12 cellular contexts compared by ENCODE assay signal in the genomic region with DNA sequence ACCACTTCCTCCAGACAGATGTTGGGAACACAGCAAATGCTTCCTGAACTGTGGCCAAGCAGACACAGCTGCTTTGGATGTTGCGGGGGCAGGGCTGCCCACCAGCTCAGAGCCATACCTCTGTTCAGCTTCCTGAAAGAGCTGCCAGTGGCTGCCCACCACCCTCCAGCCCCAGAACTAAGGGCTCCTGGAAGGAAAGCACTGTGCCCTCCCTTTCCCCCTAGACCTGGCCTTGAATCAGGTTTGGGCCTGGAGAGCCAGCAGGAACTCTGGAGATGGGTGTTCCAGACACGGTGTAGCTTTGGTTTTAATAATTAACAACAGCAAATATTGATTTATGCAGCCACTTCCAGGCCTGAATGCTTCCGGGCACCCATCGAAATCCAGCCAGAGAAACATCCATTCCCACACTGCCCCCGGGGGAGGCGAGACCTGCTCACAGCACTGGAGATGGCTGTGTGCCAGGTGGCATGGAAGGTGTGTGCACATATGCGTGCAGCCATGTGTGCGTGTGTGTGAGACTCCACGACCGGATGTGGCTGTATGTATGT. TPM values are rescaled to one million over a fixed set of nuclear protein-coding genes. Genes with fewer than 3 reads are reported as not detected.
DNase-seq lines count a peak whose midpoint lies in the region; ATAC-seq, FAIRE-seq and TF ChIP-seq lines count a peak whose summit lies in the region.
"Had no signal": no experiment of that assay in that cellular context is flagged by ENCODE, and none has a peak within 500 bp of the region (broad histone marks: within the 10 kb centered on the region; RNA-seq: fewer than 3 reads in every experiment).

No MANE protein-coding gene starts in this region.

- H3K4me3 ChIP-seq in GM12878 (no peak overlapping the region), mucosa of rectum (ENCODE audit: low read length in 2 of 2) (no peak overlapping the region), foreskin fibroblast (ENCODE audit: low read depth in 1 of 2, low read length in 2 of 2) (no peak overlapping the region)

- no peak for TF ChIP-seq EP300 in GM12878 (IDR thresholded peaks at IDR 0.05; ENCODE audit: borderline replicate concordance in 1 of 2, control insufficient read depth in 1 of 2, low read depth in 2 of 2, low read length in 2 of 2)

- no peak overlapping the region for H3K9ac ChIP-seq in GM12878 (ENCODE audit: control insufficient read depth, insufficient read depth, low read length)
- H3K9ac ChIP-seq in mucosa of rectum (ENCODE audit: low read depth in 1 of 2, low read length in 2 of 2): peak overlapping the region in 1 of 2 donors; percentile 61

- ATAC-seq in GM12878 (no peak), GM18498 (IDR thresholded peaks at IDR 0.05; ENCODE audit: unreplicated experiment) (no peak)
- ATAC-seq: natural killer cell treated with Interleukin-12 subunit alpha and Interleukin-12 subunit beta and Interleukin-15 and Interleukin-18, amount 100 ng/mL, for 72 hours had no signal

- no peak for TF ChIP-seq RAD21 in GM12878 (IDR thresholded peaks at IDR 0.05; ENCODE audit: insufficient read depth, low read depth, low read length)

- in situ Hi-C loops in Caki2 (cut with HindIII; ENCODE audit: low pct_unique_long_range_greater_than_20kb, low sequenced_read_pairs) (no loop called here), GM12878 (cut with MboI) (no loop called here), GM13977 (cut with MboI; ENCODE audit: low pct_unique_long_range_greater_than_20kb, low sequenced_read_pairs, unreplicated experiment) (no loop called here)

- RAD21 ChIA-PET in GM12878 (lab: Charles Lee; ENCODE audit: unreplicated experiment): no interaction called here

- CTCF ChIA-PET in GM12878 (lab: Yijun Ruan, JAX): interaction anchor here (0.9 to 1.5 kb wide), 2 partner anchors 13 to 36 kb away, joined by 3 to 4 read pairs; no protein-coding TSS in a partner anchor

- H3K4me2 ChIP-seq in GM12878 (ENCODE audit: control insufficient read depth, insufficient read depth): no peak overlapping the region

- DNase-seq in Caki2 (ENCODE audit: low read depth) (peak; percentile 80), NCI-H1092 (lab: John Stamatoyannopoulos, UW) (peak; percentile 73), GM12878 (ENCODE audit: low read depth, low spot score) (no peak), foreskin fibroblast (no peak), NCI-H526 (lab: John Stamatoyannopoulos, UW) (no peak), GM13977 (ENCODE audit: low spot score) (no peak)
- DNase-seq: activated T-cell treated with anti-CD3 and anti-CD28 coated beads, Interleukin-2, amount 50 U/mL, for 4 hours; head of caudate nucleus; NCI-H226 had no signal

- POLR2A ChIA-PET in GM12878 (lab: Charles Lee): no interaction called here

- H3K27me3 ChIP-seq in GM12878 (replicated peaks in 1 of 2; ENCODE audit: control insufficient read depth in 2 of 2, insufficient read depth in 2 of 2, low read length in 1 of 2) (peaks cover 1 to 2% of the 10 kb centered on the region in 2 experiments; a peak in 1 of 4 replicates), mucosa of rectum (ENCODE audit: control insufficient read depth in 2 of 2, insufficient read depth in 2 of 2, low read length in 2 of 2) (peaks cover 0 to 8% of the 10 kb centered on the region in 2 donors)

- 47% methylated on average over 10 of the region's 10 CpGs for WGBS in GM12878 (ENCODE audit: insufficient coverage, insufficient replicate concordance, low lambda C conversion rate, missing lambda C conversion rate)

- H2AFZ ChIP-seq in GM12878 (ENCODE audit: control insufficient read depth, low read depth, low read length): no peak overlapping the region

- TF ChIP-seq POLR2A in GM12878 (IDR thresholded peaks at IDR 0.05; ENCODE audit: low read depth, low read length): no peak

- H3K4me1 ChIP-seq in GM12878 (ENCODE audit: control insufficient read depth, insufficient read depth, low read length): no peaks in the 10 kb centered on the region
- H3K4me1 ChIP-seq in mucosa of rectum (ENCODE audit: control insufficient read depth in 2 of 2, insufficient read depth in 2 of 2, low read length in 2 of 2): peaks cover 11 to 20% of the 10 kb centered on the region in 2 donors

- TF ChIP-seq CTCF in GM12878 (IDR thresholded peaks at IDR 0.05 in 2 of 3, conservative IDR thresholded peaks at IDR 0.05 in 1 of 3; ENCODE audit: control insufficient read depth in 2 of 3, extremely low read depth in 1 of 3, insufficient read depth in 1 of 3, low read depth in 3 of 3, low read length in 3 of 3) (no peak), foreskin fibroblast (IDR thresholded peaks at IDR 0.05; ENCODE audit: low read depth, low read length) (no peak), GM13977 (IDR thresholded peaks at IDR 0.05; ENCODE audit: extremely low read depth, insufficient read depth, missing control alignments) (no peak)

- no TSS peak for BruUV-seq in GM12878 (replicated peaks; lab: Mats Ljungman, UMichigan)

- no peaks in the 10 kb centered on the region for H3K79me2 ChIP-seq in GM12878 (ENCODE audit: control insufficient read depth, insufficient read depth, low read length)

- no peaks in the 10 kb centered on the region for H4K20me1 ChIP-seq in GM12878 (ENCODE audit: control insufficient read depth, insufficient read depth)

- no peak for FAIRE-seq in GM12878 (lab: Jason Lieb, UNC)

- no peaks in the 10 kb centered on the region for H3K36me3 ChIP-seq in GM12878 (ENCODE audit: control insufficient read depth in 2 of 2, insufficient read depth in 2 of 2, low read length in 1 of 2)
- H3K36me3 ChIP-seq in mucosa of rectum (ENCODE audit: control insufficient read depth in 2 of 2, insufficient read depth in 2 of 2, low read length in 2 of 2): no peaks in the 10 kb centered on the region

- SMC1A ChIA-PET in GM12878 (lab: Charles Lee; ENCODE audit: uncharacterized antibody, unreplicated experiment): no interaction called here

- H3K27ac ChIP-seq in GM12878 (ENCODE audit: control insufficient read depth, insufficient read depth) (no peak overlapping the region), mucosa of rectum (ENCODE audit: low read depth in 2 of 2, low read length in 2 of 2) (peak overlapping the region; percentile 65 to 80)

- intact Hi-C loops in GM12878 (cut with micrococcal nuclease; ENCODE audit: unreplicated experiment): no loop called here

- no peaks in the 10 kb centered on the region for H3K9me3 ChIP-seq in GM12878 (replicated peaks; ENCODE audit: control insufficient read depth, insufficient read depth, low read length)
- H3K9me3 ChIP-seq in mucosa of rectum (ENCODE audit: control insufficient read depth in 2 of 2, low read length in 2 of 2): no peaks in the 10 kb centered on the region

TF ChIP-seq in GM12878, 131 proteins besides CTCF, POLR2A, EP300 and RAD21 (continues in another document):
- TF ChIP-seq CUX1 (IDR thresholded peaks at IDR 0.05; ENCODE audit: insufficient replicate concordance, low read depth, low read length): no peak
- TF ChIP-seq SRF (IDR thresholded peaks at IDR 0.05; ENCODE audit: low read depth in 2 of 2, low read length in 2 of 2): no peak

RNA-seq across cellular contexts. Expression of gene RAP1GAP, which starts 45.7 kb away (rescaled TPM):
- 23.7 and 40.1 TPM in 2 replicates for total RNA-seq in Caki2 (2014; rRNA removed; shearing (Covaris generic); ENCODE audit: low replicate concordance)
- 3.1 TPM in 2 replicates for total RNA-seq in GM12878 (2013; cell fraction: nucleolus; rRNA removed)
- total RNA-seq in GM12878 (2014; rRNA removed) (0.06 TPM in 1 of 2 replicates, not detected in the other), GM12878 (2014; rRNA removed; fragmentation: Illumina TruSeq; extraction: Trizol) (0.04 TPM in 1 of 2 replicates, not detected in the other), GM12878 (2021) (0.05 and 0.21 TPM in 2 replicates)
- 0.37 TPM for polyA plus RNA-seq in GM12878 (2011; ENCODE audit: low read depth)
- polyA plus RNA-seq in GM12878 (2011; rRNA removed) (0.73 and 0.96 TPM in 2 replicates), GM12878 (2014; fragmentation: Illumina TruSeq; extraction: Trizol) (0.09 TPM in 1 of 2 replicates, not detected in the other), GM12878 (2014; fragmentation: Nextera tagmentation; extraction: Ambion mirVana) (not detected), GM12878 (2014; rRNA removed) (0.08 and 0.09 TPM in 2 replicates), GM12878 (2016; fragmentation: Nextera tagmentation; extraction: Ambion mirVana) (under 1 TPM in 1 of 2 experiments, not detected in 1; 0.09 TPM)
- 0.75 and 0.97 TPM in 2 replicates for polyA plus RNA-seq in GM12878 (2011; cell fraction: cytosol; rRNA removed)
- polyA plus RNA-seq in GM12878 (2011; cell fraction: nucleus; rRNA removed): 2.2 and 2.9 TPM in 2 replicates
- 0.72 and 1.0 TPM in 2 replicates for polyA plus RNA-seq in GM12878 (2012)
- 1.2 and 1.7 TPM in 2 replicates for polyA minus RNA-seq in GM12878 (2011; rRNA and poly(A)+ RNA removed)
- 0.40 and 0.73 TPM in 2 replicates for polyA minus RNA-seq in GM12878 (2011; cell fraction: cytosol; rRNA and poly(A)+ RNA removed)
- 0.67 and 1.1 TPM in 2 replicates for polyA minus RNA-seq in GM12878 (2011; cell fraction: nucleus; rRNA and poly(A)+ RNA removed)

Comparison
In these comparisons a context has a peak if more than half of its experiments do, and no peak if none do; other contexts are left out.
1. DNase-seq: peak in Caki2 (single experiment) and NCI-H1092 (single experiment); none in GM12878 (single experiment), foreskin fibroblast (0 of 2), NCI-H526 (0 of 2) and GM13977 (single experiment).